ENCODE assay signal across 8 cellular contexts in genomic region chr1:113903496-113904291, GRCh38. TPM values are rescaled to one million over a fixed set of nuclear protein-coding genes. Genes with fewer than 3 reads are reported as not detected.
DNase-seq lines count a peak whose midpoint lies in the region; ATAC-seq and TF ChIP-seq lines count a peak whose summit lies in the region.

No MANE protein-coding gene starts in this region.

- H3K79me2 ChIP-seq in OCI-LY3 (ENCODE audit: low read length): peaks cover 35% of the 10 kb centered on the region

- H3K4me3 Mint-ChIP-seq in naive B cell: peak overlapping the region; percentile 89 to 99 (median 98)

- H4K20me1 ChIP-seq in OCI-LY3 (ENCODE audit: insufficient read depth, low read length): no peaks in the 10 kb centered on the region

- TF ChIP-seq CTCF in OCI-LY3 (IDR thresholded peaks at IDR 0.05; ENCODE audit: low read depth, low read length) (no peak), GM20000 (IDR thresholded peaks at IDR 0.05; ENCODE audit: extremely low read depth, missing control alignments) (no peak)

- H3K4me2 ChIP-seq in OCI-LY3 (ENCODE audit: low read length): peak overlapping the region; percentile 94

- H3K36me3 ChIP-seq in OCI-LY3 (replicated peaks; ENCODE audit: low read depth, low read length): peaks cover 5% of the 10 kb centered on the region

- H2AFZ ChIP-seq in OCI-LY3 (ENCODE audit: low read depth, low read length): peak overlapping the region; percentile 73; the same call in 1 of the 2 replicates

- H3K27ac Mint-ChIP-seq in naive B cell: peak overlapping the region; percentile 95 to 100 (median 100)

- DNase-seq in DMS 273 (lab: John Stamatoyannopoulos, UW; ENCODE audit: unreplicated experiment) (peak; percentile 55), DMS 273 treated with DMSO at 0.1 percent for 48 hours (lab: John Stamatoyannopoulos, UW) (no peak), cerebellum (ENCODE audit: low spot score) (peak; percentile 23), naive B cell (peak; percentile 73), GM20000 (ENCODE audit: low spot score) (no peak), NCI-H2029 (lab: John Stamatoyannopoulos, UW) (no peak)

- peak overlapping the region; percentile 92 for H3K4me3 ChIP-seq in OCI-LY3 (ENCODE audit: low read length)

- peaks cover 9% of the 10 kb centered on the region for H3K4me1 ChIP-seq in OCI-LY3 (ENCODE audit: low read length)

- H3K27me3 Mint-ChIP-seq in naive B cell: no peaks in the 10 kb centered on the region

- no peaks in the 10 kb centered on the region for H3K27me3 ChIP-seq in OCI-LY3 (ENCODE audit: low read depth, low read length)

- H3K4me1 Mint-ChIP-seq in naive B cell: peaks cover 31 to 62% (median 46%) of the 10 kb centered on the region in 3 donors

- ATAC-seq in naive B cell (ENCODE audit: low read depth in 2 of 2): peak; percentile 58 to 60
- ATAC-seq in GM19397 (IDR thresholded peaks at IDR 0.05; ENCODE audit: unreplicated experiment): no peak

- no peaks in the 10 kb centered on the region for H3K9me3 ChIP-seq in OCI-LY3 (ENCODE audit: insufficient read depth, low read length)

- H3K9ac ChIP-seq in OCI-LY3 (ENCODE audit: low read length): peak overlapping the region; percentile 73

- peak overlapping the region; percentile 72 for H3K27ac ChIP-seq in OCI-LY3 (ENCODE audit: low read length)

- no peaks in the 10 kb centered on the region for H3K9me3 Mint-ChIP-seq in naive B cell

- H3K36me3 Mint-ChIP-seq in naive B cell: peaks cover 19 to 20% of the 10 kb centered on the region in 2 donors

RNA-seq across cellular contexts. Expression of gene AP4B1, which starts 0.9 kb away (rescaled TPM):
- total RNA-seq in cerebellum: 29.8 TPM
- polyA plus RNA-seq in naive B cell (ENCODE audit: low read depth in 6 of 6): 10 to 100 TPM; 13.6 to 24.6 (median 15.8) TPM

RNA-seq across cellular contexts. Expression of gene DCLRE1B, which starts 1.4 kb away (rescaled TPM):
- total RNA-seq in cerebellum: 9.3 TPM
- 1 to 10 TPM; 2.7 to 7.5 (median 5.0) TPM for polyA plus RNA-seq in naive B cell (ENCODE audit: low read depth in 6 of 6)

RNA-seq across cellular contexts. Expression of gene BCL2L15, which starts 16.3 kb away (rescaled TPM):
- total RNA-seq in cerebellum: 0.91 TPM
- under 1 TPM in 2 of 6 donors, not detected in 4; 0.05 TPM for polyA plus RNA-seq in naive B cell (ENCODE audit: low read depth in 6 of 6)

RNA-seq across cellular contexts. Expression of gene HIPK1, which starts 25.4 kb away (rescaled TPM):
- total RNA-seq in cerebellum: 46.9 TPM
- 1 to 10 TPM in 5 of 6 donors, under 1 TPM in 1; 0.08 to 8.6 (median 6.4) TPM for polyA plus RNA-seq in naive B cell (ENCODE audit: low read depth in 6 of 6)

RNA-seq across cellular contexts. Expression of gene PTPN22, which starts 32.2 kb away (rescaled TPM):
- total RNA-seq in cerebellum: 0.36 TPM
- polyA plus RNA-seq in naive B cell (ENCODE audit: low read depth in 6 of 6): 10 to 100 TPM; 27.3 to 56.2 (median 41.0) TPM

Comparison
In these comparisons a context has a peak if more than half of its experiments do, and no peak if none do; other contexts are left out.
1. DNase-seq: peak in DMS 273 (single experiment), cerebellum (single experiment) and naive B cell (single experiment); none in DMS 273 treated with DMSO at 0.1 percent for 48 hours (single experiment), GM20000 (single experiment) and NCI-H2029 (single experiment).